Comparison of ENCODE assay signal across 23 cellular contexts in the genomic region with DNA sequence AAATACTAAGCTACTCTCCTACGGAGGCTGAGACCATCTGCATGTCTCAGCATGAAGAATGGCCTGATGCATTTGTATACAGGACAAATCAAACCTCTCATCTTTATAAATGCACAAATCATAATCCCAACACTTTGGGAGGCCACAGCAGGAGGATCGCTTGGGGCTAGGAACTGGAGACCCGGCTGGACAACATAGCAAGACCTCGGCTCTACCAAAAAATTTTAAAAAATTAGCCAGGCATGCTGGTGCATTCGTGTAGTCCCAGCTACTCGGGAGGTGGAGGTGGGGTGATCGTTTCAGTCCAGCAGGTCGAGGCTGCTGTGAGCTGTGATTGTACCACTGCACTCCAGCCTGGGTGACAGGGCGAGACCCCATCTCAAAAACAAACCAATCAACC.
DNase-seq lines count a peak whose midpoint lies in the region; ATAC-seq, FAIRE-seq and TF ChIP-seq lines count a peak whose summit lies in the region.
"Had no signal": no experiment of that assay in that cellular context is flagged by ENCODE, and none has a peak within 500 bp of the region (broad histone marks: within the 10 kb centered on the region; RNA-seq: fewer than 3 reads in every experiment).

No MANE protein-coding gene starts in this region.

- H3K4me3 Mint-ChIP-seq in neural progenitor cell = no peak overlapping the region
- H3K4me3 Mint-ChIP-seq: B cell; CD4-positive, alpha-beta memory T cell; HFFc6 had no signal

- H2BK120ac ChIP-seq in H1 (replicated peaks; ENCODE audit: low read depth, low read length) = no peak overlapping the region

- TF ChIP-seq CTCF in H1 (IDR thresholded peaks at IDR 0.05; ENCODE audit: control extremely low read depth in 1 of 3, insufficient read depth in 1 of 3, low read depth in 1 of 3, low read length in 3 of 3) (no peak), neural progenitor cell (IDR thresholded peaks at IDR 0.05) (no peak), sigmoid colon (IDR thresholded peaks at IDR 0.05) (no peak)

- no peak for FAIRE-seq in H1 (lab: Jason Lieb, UNC)
- FAIRE-seq: A204.1, GM12891, GM18507 had no signal

- POLR2A ChIA-PET in H1 (lab: Charles Lee; ENCODE audit: partially characterized antibody) = no interaction called here

- H3K4me3 ChIP-seq in H1 (ENCODE audit: extremely low read depth in 1 of 4, insufficient read depth in 2 of 4, low read depth in 3 of 4, low read length in 4 of 4) (no peak overlapping the region), neural progenitor cell (no peak overlapping the region), sigmoid colon (no peak overlapping the region), SJCRH30 (no peak overlapping the region)
- H3K4me3 ChIP-seq: GM23248, HAP-1 had no signal

- no peaks in the 10 kb centered on the region for H3F3A ChIP-seq in neural progenitor cell (ENCODE audit: low read depth)

- no peaks in the 10 kb centered on the region for H3K79me2 ChIP-seq in H1 (ENCODE audit: control insufficient read depth in 1 of 2, insufficient read depth in 2 of 2, low read length in 2 of 2)
- no peaks in the 10 kb centered on the region for H3K79me2 ChIP-seq in neural progenitor cell (ENCODE audit: low read depth)

- H3K14ac ChIP-seq in H1 (ENCODE audit: insufficient read length) = no peak overlapping the region

- WGBS in H1 (ENCODE audit: extremely low coverage in 1 of 2, insufficient coverage in 1 of 2, insufficient read length in 1 of 2, insufficient replicate concordance in 2 of 2, low coverage in 1 of 2, low lambda C conversion rate in 2 of 2, missing lambda C conversion rate in 1 of 2), 2 experiments = 84% methylated on average over 9 of the region's 9 CpGs; no CpG with 5 or more reads in 1 of the 2 experiments
- 95 to 97% methylated on average over 9 of the region's 9 CpGs for WGBS in sigmoid colon, 2 donors

- H2BK15ac ChIP-seq in H1 (ENCODE audit: low read length) = no peak overlapping the region

- no peak overlapping the region for H2BK5ac ChIP-seq in H1 (ENCODE audit: low read depth, low read length)

- H3K36me3 Mint-ChIP-seq in neural progenitor cell = peaks cover 27% of the 10 kb centered on the region

- no peak for ATAC-seq in left ventricle myocardium superior

- H2AFZ ChIP-seq in H1 (ENCODE audit: low read length) (no peak overlapping the region), neural progenitor cell (replicated peaks) (no peak overlapping the region)
- H2AFZ ChIP-seq: GM23248 had no signal

- no peak overlapping the region for H2AK5ac ChIP-seq in H1 (ENCODE audit: low read depth, low read length)

- TF ChIP-seq POLR2A in H1 (IDR thresholded peaks at IDR 0.05; ENCODE audit: control extremely low read depth in 1 of 2, low read depth in 2 of 2, low read length in 2 of 2) (no peak), sigmoid colon (IDR thresholded peaks at IDR 0.05) (no peak)

- peak overlapping the region; percentile 7; the same call in 1 of the 2 replicates for H4K8ac ChIP-seq in H1 (ENCODE audit: extremely low read depth, insufficient read depth, low read length)

- H3K23ac ChIP-seq in H1 (ENCODE audit: insufficient read length) = no peak overlapping the region

- no peak overlapping the region; the same call in 1 of the 2 replicates for H3K18ac ChIP-seq in H1 (ENCODE audit: extremely low read depth, low read length)

- no peaks in the 10 kb centered on the region for H4K20me1 ChIP-seq in H1 (replicated peaks in 1 of 2; ENCODE audit: control insufficient read depth in 1 of 2, insufficient read depth in 2 of 2, low read length in 2 of 2)
- no peaks in the 10 kb centered on the region for H4K20me1 ChIP-seq in neural progenitor cell (ENCODE audit: low read depth)

- TF ChIP-seq EP300 in H1 (IDR thresholded peaks at IDR 0.05; ENCODE audit: borderline replicate concordance in 1 of 2, low read depth in 2 of 2, low read length in 2 of 2) = no peak
- no peak for TF ChIP-seq EP300 in sigmoid colon (IDR thresholded peaks at IDR 0.05)

- no peak overlapping the region for H3K56ac ChIP-seq in H1 (replicated peaks; ENCODE audit: insufficient read length, low read depth, low read length)

- peaks cover 24% of the 10 kb centered on the region for H3K4me1 Mint-ChIP-seq in neural progenitor cell

- TF ChIP-seq RAD21 in H1 (IDR thresholded peaks at IDR 0.05 in 1 of 2, conservative IDR thresholded peaks at IDR 0.05 in 1 of 2; ENCODE audit: low read depth in 2 of 2, low read length in 2 of 2) = no peak

- H3K27ac ChIP-seq in H1 (ENCODE audit: low read depth, low read length) (no peak overlapping the region), neural progenitor cell (no peak overlapping the region), sigmoid colon (no peak overlapping the region), SJCRH30 (no peak overlapping the region)
- H3K27ac ChIP-seq: 22Rv1, GM23248 had no signal

- H2BK12ac ChIP-seq in H1 (ENCODE audit: low read depth, low read length) = no peak overlapping the region

- peak; percentile 24 for DNase-seq in cardiac septum (ENCODE audit: low spot score)
- DNase-seq in left ventricle myocardium superior = no peak
- DNase-seq in H1 (ENCODE audit: low read depth in 1 of 2, low spot score in 2 of 2) = no peak
- no peak for DNase-seq in neural progenitor cell (ENCODE audit: low spot score)
- DNase-seq in sigmoid colon = peak; percentile 10
- no peak for DNase-seq in NCI-H128 (lab: John Stamatoyannopoulos, UW; ENCODE audit: unreplicated experiment)
- no peak for DNase-seq in NCI-H82 treated with DMSO at 0.1 percent for 48 hours (lab: John Stamatoyannopoulos, UW; ENCODE audit: unreplicated experiment)
- no peak for DNase-seq in SJCRH30
- DNase-seq: C1 segment of cervical spinal cord; Calu3; CD4-positive, alpha-beta memory T cell; COR-L47; DMS53; DMS79 treated with DMSO at 0.1 percent for 48 hours; GF-D8; GM23248; HFFc6 had no signal

- H3K4ac ChIP-seq in H1 (replicated peaks; ENCODE audit: insufficient read length, low read depth, low read length) = no peak overlapping the region

- H3K79me1 ChIP-seq in H1 (ENCODE audit: low read depth, low read length) = 0 out of 2 replicates have a peak, but pooled peaks cover 2% of the 10 kb centered on the region

- H4K5ac ChIP-seq in H1 (ENCODE audit: insufficient read length, low read depth, low read length) = no peak overlapping the region

- no peak overlapping the region for H4K91ac ChIP-seq in H1 (replicated peaks; ENCODE audit: insufficient read length, low read length)

- CTCF ChIA-PET in H1 (lab: Charles Lee; ENCODE audit: partially characterized antibody) = no interaction called here

- H3K27ac Mint-ChIP-seq in neural progenitor cell = peak overlapping the region; percentile 50
- H3K27ac Mint-ChIP-seq: B cell; CD4-positive, alpha-beta memory T cell; HFFc6 had no signal

- no peaks in the 10 kb centered on the region for H3K23me2 ChIP-seq in H1 (ENCODE audit: low read depth, low read length)

- no peak overlapping the region for H2BK20ac ChIP-seq in H1 (ENCODE audit: low read length)

- H3K36me3 ChIP-seq in H1 (ENCODE audit: control insufficient read depth in 2 of 4, insufficient read depth in 4 of 4, low read length in 3 of 4) (no peaks in the 10 kb centered on the region; a peak in 1 of 8 replicates), neural progenitor cell (no peaks in the 10 kb centered on the region), sigmoid colon (peaks cover 0 to 27% (median 4%) of the 10 kb centered on the region in 4 donors), SJCRH30 (no peaks in the 10 kb centered on the region)
- H3K36me3 ChIP-seq: HAP-1 had no signal

- peaks cover 3% of the 10 kb centered on the region for H3K27me3 Mint-ChIP-seq in neural progenitor cell (ENCODE audit: insufficient read depth, low read depth)
- H3K27me3 Mint-ChIP-seq: B cell; CD4-positive, alpha-beta memory T cell had no signal

- H3K9me3 ChIP-seq in H1 (ENCODE audit: insufficient read depth in 2 of 2, low read depth in 1 of 2, low read length in 1 of 2) (no peaks in the 10 kb centered on the region; a peak in 1 of 4 replicates), neural progenitor cell (ENCODE audit: low read depth) (no peaks in the 10 kb centered on the region), sigmoid colon (no peaks in the 10 kb centered on the region), SJCRH30 (replicated peaks) (no peaks in the 10 kb centered on the region)
- H3K9me3 ChIP-seq: HAP-1 had no signal

- no peak overlapping the region for H3K9ac ChIP-seq in H1 (replicated peaks in 1 of 4; ENCODE audit: extremely low read depth in 1 of 4, low read depth in 3 of 4, low read length in 3 of 4)
- H3K9ac ChIP-seq in neural progenitor cell = no peak overlapping the region
- H3K9ac ChIP-seq: GM23248 had no signal

- H3K27me3 ChIP-seq in H1 (replicated peaks in 1 of 4; ENCODE audit: control insufficient read depth in 3 of 4, extremely low read depth in 1 of 4, insufficient read depth in 3 of 4, low read length in 3 of 4) (no peaks in the 10 kb centered on the region; a peak in 1 of 7 replicates), neural progenitor cell (no peaks in the 10 kb centered on the region), sigmoid colon (no peaks in the 10 kb centered on the region), SJCRH30 (no peaks in the 10 kb centered on the region)

- peaks cover 12% of the 10 kb centered on the region for H3K9me3 Mint-ChIP-seq in neural progenitor cell
- H3K9me3 Mint-ChIP-seq: HFFc6 had no signal

- H3K4me1 ChIP-seq in H1 (replicated peaks in 1 of 4; ENCODE audit: control insufficient read depth in 3 of 4, insufficient read depth in 4 of 4, low read length in 3 of 4) (peaks cover 0 to 15% (median 9%) of the 10 kb centered on the region in 4 experiments; a peak in 6 of 7 replicates), neural progenitor cell (peaks cover 7% of the 10 kb centered on the region), sigmoid colon (peaks cover 0 to 13% (median 7%) of the 10 kb centered on the region in 4 donors), SJCRH30 (no peaks in the 10 kb centered on the region)
- H3K4me1 ChIP-seq: HAP-1 had no signal

- H3K4me2 ChIP-seq in H1 (ENCODE audit: insufficient read depth in 1 of 2, low read depth in 2 of 2, low read length in 2 of 2) (no peak overlapping the region), neural progenitor cell (no peak overlapping the region)

- intact Hi-C loops in cardiac septum (cut with DNase I) (no loop called here), left ventricle myocardium superior (cut with micrococcal nuclease) (no loop called here), sigmoid colon (cut with DNase I) (no loop called here)

TF ChIP-seq in H1, 55 proteins besides CTCF, POLR2A, EP300 and RAD21 (continues in another document):
- TF ChIP-seq SP1 (IDR thresholded peaks at IDR 0.05; ENCODE audit: low read depth, low read length) (no peak), USF2 (IDR thresholded peaks at IDR 0.05; ENCODE audit: low read length) (no peak), SAP30 (IDR thresholded peaks at IDR 0.05; ENCODE audit: insufficient read depth, insufficient replicate concordance, low read length) (no peak), KDM4A (IDR thresholded peaks at IDR 0.05; ENCODE audit: low read depth, low read length, severe bottlenecking) (no peak)

Comparison
In these comparisons a context has a peak if more than half of its experiments do, and no peak if none do; other contexts are left out.
1. DNase-seq: peak in cardiac septum (single experiment) and sigmoid colon (single experiment); none in left ventricle myocardium superior (single experiment), H1 (0 of 2), neural progenitor cell (single experiment), NCI-H128 (single experiment), NCI-H82 treated with DMSO at 0.1 percent for 48 hours (single experiment) and SJCRH30 (0 of 2).